ENCODE assay signal across 9 cellular contexts in the genomic region with DNA sequence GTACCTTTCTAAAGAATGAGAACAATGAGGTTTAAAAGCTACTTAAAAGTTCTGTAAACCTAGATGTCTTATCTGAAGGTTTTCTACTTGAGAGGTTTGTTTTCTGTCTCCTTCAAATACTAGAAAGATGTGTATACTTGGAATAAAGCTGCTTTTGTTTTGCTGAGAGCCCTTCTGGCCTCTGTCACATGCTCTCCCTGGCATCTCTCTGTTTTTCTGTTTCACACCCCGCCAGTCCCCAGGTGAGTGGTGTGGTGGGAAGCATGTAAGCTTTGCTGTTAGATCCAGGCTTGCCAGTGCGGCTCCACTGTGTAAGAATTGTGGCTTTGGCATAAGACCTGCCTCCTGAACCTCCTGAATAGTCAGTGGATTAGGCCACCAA. TPM values are rescaled to one million over a fixed set of nuclear protein-coding genes. Genes with fewer than 3 reads are reported as not detected.
DNase-seq lines count a peak whose midpoint lies in the region; ATAC-seq, FAIRE-seq and TF ChIP-seq lines count a peak whose summit lies in the region.
"Had no signal": no experiment of that assay in that cellular context is flagged by ENCODE, and none has a peak within 500 bp of the region (broad histone marks: within the 10 kb centered on the region; RNA-seq: fewer than 3 reads in every experiment).

No MANE protein-coding gene starts in this region.

- H3K4me1 Mint-ChIP-seq in activated CD8-positive, alpha-beta T cell treated with anti-CD3 and anti-CD28 coated beads for 36 hours (ENCODE audit: low read depth), result peaks cover 75% of the 10 kb centered on the region
- H3K4me1 Mint-ChIP-seq in activated CD8-positive, alpha-beta T cell treated with anti-CD3 and anti-CD28 coated beads, Interleukin-2, amount 10 ng/mL, durations not matched to agents 7 days and 5 days (ENCODE audit: low read depth), result peaks cover 46% of the 10 kb centered on the region

- H3K4me3 Mint-ChIP-seq in activated CD8-positive, alpha-beta T cell treated with anti-CD3 and anti-CD28 coated beads for 36 hours, result no peak overlapping the region
- H3K4me3 Mint-ChIP-seq in activated CD8-positive, alpha-beta T cell treated with anti-CD3 and anti-CD28 coated beads, Interleukin-2, amount 10 ng/mL, durations not matched to agents 7 days and 5 days, result no peak overlapping the region
- H3K4me3 Mint-ChIP-seq: activated naive CD8-positive, alpha-beta T cell treated with anti-CD3 and anti-CD28 coated beads, Interleukin-2, amount 10 ng/mL, durations not matched to agents 7 days and 5 days had no signal

- DNase-seq in activated CD8-positive, alpha-beta T cell treated with anti-CD3 and anti-CD28 coated beads for 36 hours, result no peak
- DNase-seq in activated CD8-positive, alpha-beta T cell treated with anti-CD3 and anti-CD28 coated beads, Interleukin-2, amount 10 ng/mL, durations not matched to agents 7 days and 5 days, result no peak
- DNase-seq in SK-MEL-5 (ENCODE audit: low read depth, low spot score), result peak; percentile 43
- DNase-seq in retinal pigment epithelial cell (ENCODE audit: low read depth), result peak; percentile 44
- DNase-seq in A673 (ENCODE audit: low spot score), result no peak
- no peak for DNase-seq in small intestine
- no peak for DNase-seq in KBM-7
- DNase-seq: activated naive CD8-positive, alpha-beta T cell treated with anti-CD3 and anti-CD28 coated beads, Interleukin-2, amount 10 ng/mL, durations not matched to agents 7 days and 5 days had no signal

- peaks cover 83% of the 10 kb centered on the region for H3K36me3 Mint-ChIP-seq in activated CD8-positive, alpha-beta T cell treated with anti-CD3 and anti-CD28 coated beads for 36 hours (ENCODE audit: low read depth)
- H3K36me3 Mint-ChIP-seq in activated CD8-positive, alpha-beta T cell treated with anti-CD3 and anti-CD28 coated beads, Interleukin-2, amount 10 ng/mL, durations not matched to agents 7 days and 5 days (ENCODE audit: low read depth), result peaks cover 26% of the 10 kb centered on the region

- no peaks in the 10 kb centered on the region for H3K4me1 ChIP-seq in A673 (ENCODE audit: insufficient read depth, low read length, poor library complexity, severe bottlenecking)
- H3K4me1 ChIP-seq in small intestine (ENCODE audit: control insufficient read depth in 2 of 2, insufficient read depth in 1 of 2, low read depth in 1 of 2, low read length in 1 of 2), result no peaks in the 10 kb centered on the region

- H3K27ac Mint-ChIP-seq in activated CD8-positive, alpha-beta T cell treated with anti-CD3 and anti-CD28 coated beads for 36 hours, result peak overlapping the region; percentile 35
- H3K27ac Mint-ChIP-seq in activated CD8-positive, alpha-beta T cell treated with anti-CD3 and anti-CD28 coated beads, Interleukin-2, amount 10 ng/mL, durations not matched to agents 7 days and 5 days, result no peak overlapping the region
- H3K27ac Mint-ChIP-seq: activated naive CD8-positive, alpha-beta T cell treated with anti-CD3 and anti-CD28 coated beads, Interleukin-2, amount 10 ng/mL, durations not matched to agents 7 days and 5 days had no signal

- intact Hi-C loops in activated CD8-positive, alpha-beta T cell treated with anti-CD3 and anti-CD28 coated beads for 36 hours (cut with micrococcal nuclease), result no loop called here
- intact Hi-C loops in A673 (cut with micrococcal nuclease; ENCODE audit: unreplicated experiment), result no loop called here

- CTCF ChIA-PET in activated CD8-positive, alpha-beta T cell treated with anti-CD3 and anti-CD28 coated beads for 36 hours (lab: Charles Lee), result interaction anchor here (1.1 to 3.3 kb wide), 2 partner anchors 22 to 123 kb away, joined by 3 to 18 read pairs; no protein-coding TSS in a partner anchor
- CTCF ChIA-PET in activated CD8-positive, alpha-beta T cell treated with anti-CD3 and anti-CD28 coated beads, Interleukin-2, amount 10 ng/mL, durations not matched to agents 7 days and 5 days (lab: Charles Lee), result interaction anchor here (1.1 to 1.5 kb wide), 4 partner anchors 10 to 123 kb away, joined by 3 to 9 read pairs (median 4); no protein-coding TSS in a partner anchor
- CTCF ChIA-PET in A673 (lab: Charles Lee), result no interaction called here

- H3K36me3 ChIP-seq in A673 (ENCODE audit: insufficient read depth, low read length, poor library complexity, severe bottlenecking), result peaks cover 16% of the 10 kb centered on the region
- H3K36me3 ChIP-seq in small intestine (ENCODE audit: control insufficient read depth in 2 of 2, insufficient read depth in 2 of 2, low read length in 2 of 2), result peaks cover 8% of the 10 kb centered on the region in 2 donors

- peaks cover 2% of the 10 kb centered on the region for H3K9me3 Mint-ChIP-seq in activated CD8-positive, alpha-beta T cell treated with anti-CD3 and anti-CD28 coated beads for 36 hours
- H3K9me3 Mint-ChIP-seq in activated CD8-positive, alpha-beta T cell treated with anti-CD3 and anti-CD28 coated beads, Interleukin-2, amount 10 ng/mL, durations not matched to agents 7 days and 5 days (ENCODE audit: insufficient read depth), result no peaks in the 10 kb centered on the region
- H3K9me3 Mint-ChIP-seq: activated naive CD8-positive, alpha-beta T cell treated with anti-CD3 and anti-CD28 coated beads, Interleukin-2, amount 10 ng/mL, durations not matched to agents 7 days and 5 days had no signal

- no TSS peak for BruUV-seq in A673 (replicated peaks; lab: Mats Ljungman, UMichigan)

- no peak for TF ChIP-seq CTCF in activated CD8-positive, alpha-beta T cell treated with anti-CD3 and anti-CD28 coated beads for 36 hours (IDR thresholded peaks at IDR 0.05)
- TF ChIP-seq CTCF in retinal pigment epithelial cell (conservative IDR thresholded peaks at IDR 0.05; ENCODE audit: low read depth, low read length) (no peak), A673 (conservative IDR thresholded peaks at IDR 0.05; ENCODE audit: low read depth, low read length) (no peak)

- H3K27ac ChIP-seq in A673 (ENCODE audit: low read depth, low read length, poor library complexity, severe bottlenecking) (no peak overlapping the region), small intestine (ENCODE audit: low read depth in 1 of 2, low read length in 1 of 2) (no peak overlapping the region)

- WGBS in small intestine, 3 donors, result 87 to 94% (median 92%) methylated on average over 2 of the region's 2 CpGs

- no peaks in the 10 kb centered on the region for H3K27me3 ChIP-seq in A673 (replicated peaks; ENCODE audit: insufficient read depth, low read depth, low read length, poor library complexity)
- no peaks in the 10 kb centered on the region for H3K27me3 ChIP-seq in small intestine (ENCODE audit: control insufficient read depth in 2 of 2, insufficient read depth in 2 of 2, low read length in 2 of 2)

- H3K4me3 ChIP-seq in retinal pigment epithelial cell (ENCODE audit: low read length), result no peak overlapping the region
- no peak overlapping the region for H3K4me3 ChIP-seq in A673 (ENCODE audit: low read depth, low read length, poor library complexity, severe bottlenecking)
- no peak overlapping the region for H3K4me3 ChIP-seq in small intestine (ENCODE audit: low read depth in 1 of 2, low read length in 2 of 2)

- no peaks in the 10 kb centered on the region for H3K9me3 ChIP-seq in A673 (ENCODE audit: low read depth, low read length, poor library complexity, severe bottlenecking)
- H3K9me3 ChIP-seq in small intestine (ENCODE audit: control insufficient read depth, low read depth), result no peaks in the 10 kb centered on the region

- no peaks in the 10 kb centered on the region for H3K27me3 Mint-ChIP-seq in activated CD8-positive, alpha-beta T cell treated with anti-CD3 and anti-CD28 coated beads for 36 hours
- H3K27me3 Mint-ChIP-seq in activated CD8-positive, alpha-beta T cell treated with anti-CD3 and anti-CD28 coated beads, Interleukin-2, amount 10 ng/mL, durations not matched to agents 7 days and 5 days (ENCODE audit: low read depth), result no peaks in the 10 kb centered on the region
- H3K27me3 Mint-ChIP-seq: activated naive CD8-positive, alpha-beta T cell treated with anti-CD3 and anti-CD28 coated beads, Interleukin-2, amount 10 ng/mL, durations not matched to agents 7 days and 5 days had no signal

- FAIRE-seq in small intestine (lab: Jason Lieb, UNC), result no peak

- in situ Hi-C loops in SK-MEL-5 (cut with HindIII; ENCODE audit: low pct_unique_long_range_greater_than_20kb, low sequenced_read_pairs) (no loop called here), KBM-7 (cut with MboI; ENCODE audit: low pct_unique_long_range_greater_than_20kb, low sequenced_read_pairs) (loop anchor here (10.0 kb wide), 1 partner anchor 115 kb away; no protein-coding TSS in a partner anchor)

- ATAC-seq in activated CD8-positive, alpha-beta T cell treated with anti-CD3 and anti-CD28 coated beads for 36 hours, result no peak
- no peak for ATAC-seq in activated CD8-positive, alpha-beta T cell treated with anti-CD3 and anti-CD28 coated beads, Interleukin-2, amount 10 ng/mL, durations not matched to agents 7 days and 5 days
- ATAC-seq in HG02870 (IDR thresholded peaks at IDR 0.05; ENCODE audit: unreplicated experiment), result peak; percentile 35

- POLR2A ChIA-PET in activated CD8-positive, alpha-beta T cell treated with anti-CD3 and anti-CD28 coated beads for 36 hours (lab: Charles Lee), result interaction anchor here (0.6 to 1.7 kb wide), 7 partner anchors 17 to 120 kb away, joined by 3 to 5 read pairs (median 3); no protein-coding TSS in a partner anchor
- POLR2A ChIA-PET in activated CD8-positive, alpha-beta T cell treated with anti-CD3 and anti-CD28 coated beads, Interleukin-2, amount 10 ng/mL, durations not matched to agents 7 days and 5 days (lab: Charles Lee), result no interaction called here
- POLR2A ChIA-PET in A673 (lab: Charles Lee; ENCODE audit: low non-redundant PET), result no interaction called here

RNA-seq across cellular contexts. Expression of gene SNX9, which starts 56.8 kb away (rescaled TPM):
- 10 to 100 TPM; 44.9 to 45.1 TPM for total RNA-seq in activated CD8-positive, alpha-beta T cell treated with anti-CD3 and anti-CD28 coated beads for 36 hours
- 1 to 10 TPM; 9.1 to 9.2 TPM for total RNA-seq in activated CD8-positive, alpha-beta T cell treated with anti-CD3 and anti-CD28 coated beads, Interleukin-2, amount 10 ng/mL, durations not matched to agents 7 days and 5 days
- 138 and 144 TPM in 2 replicates for total RNA-seq in SK-MEL-5 (2014; rRNA removed; shearing (Covaris generic))
- 110 and 140 TPM in 2 replicates for polyA plus RNA-seq in SK-MEL-5 (2015; cell fraction: cytosol; rRNA removed)
- polyA plus RNA-seq in SK-MEL-5 (2015; cell fraction: nucleus; rRNA removed), result 63.9 and 71.4 TPM in 2 replicates
- 24.8 and 29.5 TPM in 2 replicates for total RNA-seq in A673 (2021)
- 10 to 100 TPM; 36.4 to 57.8 (median 57.5) TPM for polyA plus RNA-seq in small intestine

Comparison
In these comparisons a context has a peak if more than half of its experiments do, and no peak if none do; other contexts are left out.
1. DNase-seq: peak in SK-MEL-5 (single experiment) and retinal pigment epithelial cell (single experiment); none in activated CD8-positive, alpha-beta T cell treated with anti-CD3 and anti-CD28 coated beads for 36 hours (single experiment), activated CD8-positive, alpha-beta T cell treated with anti-CD3 and anti-CD28 coated beads, Interleukin-2, amount 10 ng/mL, durations not matched to agents 7 days and 5 days (single experiment), A673 (single experiment), small intestine (single experiment) and KBM-7 (single experiment).